Comparison of ENCODE assay signal across 8 cellular contexts in genomic region chr10:5684971-5685763, GRCh38. TPM values are rescaled to one million over a fixed set of nuclear protein-coding genes. Genes with fewer than 3 reads are reported as not detected.
DNase-seq lines count a peak whose midpoint lies in the region; ATAC-seq and TF ChIP-seq lines count a peak whose summit lies in the region.

No MANE protein-coding gene starts in this region.

- TF ChIP-seq CTCF in GM12864 (IDR thresholded peaks at IDR 0.05; ENCODE audit: low read depth, low read length, missing control alignments): peak; percentile 41

- H3K9me3 ChIP-seq in MG63: 0 out of 2 replicates have a peak, but pooled peaks cover 4% of the 10 kb centered on the region

- peak; percentile 56 to 64 for ATAC-seq in activated CD4-positive, CD25-positive, alpha-beta regulatory T cell treated with anti-CD3 and anti-CD28 coated beads, Interleukin-2, amount 50 U/mL, for 24 hours

- peaks cover 7% of the 10 kb centered on the region for H3K27me3 ChIP-seq in H7 (ENCODE audit: control insufficient read depth, insufficient read depth, low read length)
- H3K27me3 ChIP-seq in MG63: no peaks in the 10 kb centered on the region

- DNase-seq in GM12864 (ENCODE audit: low read depth): peak; percentile 35
- DNase-seq in H7: peak; percentile 72
- DNase-seq in MG63: peak; percentile 72
- DNase-seq in cerebellum (ENCODE audit: low spot score): peak; percentile 24
- DNase-seq in left kidney (ENCODE audit: low read depth, low spot score): peak; percentile 88
- DNase-seq in stimulated activated CD4-positive, alpha-beta T cell treated with anti-CD3 and anti-CD28 coated beads, Interleukin-2, amount 100 ng/mL, for 24 hours: peak; percentile 74 to 76
- no peak for DNase-seq in NCI-H1436 (lab: John Stamatoyannopoulos, UW)

- H3K4me3 ChIP-seq in GM12864 (ENCODE audit: low read depth, low read length): peak overlapping the region; percentile 93
- H3K4me3 ChIP-seq in H7 (ENCODE audit: insufficient read depth, low read depth, low read length): peak overlapping the region; percentile 92
- peak overlapping the region; percentile 77 for H3K4me3 ChIP-seq in MG63

- H3K36me3 ChIP-seq in H7 (replicated peaks; ENCODE audit: control insufficient read depth, insufficient read depth, low read length): no peaks in the 10 kb centered on the region
- H3K36me3 ChIP-seq in MG63: no peaks in the 10 kb centered on the region

RNA-seq across cellular contexts. Expression of gene TASOR2, which starts 0.5 kb away (rescaled TPM):
- 44.5 and 56.8 TPM in 2 replicates for total RNA-seq in H7 (2014; rRNA removed; shearing (Covaris generic))
- total RNA-seq in MG63 (2014; rRNA removed; shearing (Covaris generic); ENCODE audit: low replicate concordance): 18.1 and 39.1 TPM in 2 replicates
- 73.1 TPM for total RNA-seq in cerebellum

RNA-seq across cellular contexts. Expression of gene ASB13, which starts 18.8 kb away (rescaled TPM):
- total RNA-seq in H7 (2014; rRNA removed; shearing (Covaris generic)): 21.8 and 22.3 TPM in 2 replicates
- total RNA-seq in MG63 (2014; rRNA removed; shearing (Covaris generic); ENCODE audit: low replicate concordance): 0.59 and 0.92 TPM in 2 replicates
- 11.9 TPM for total RNA-seq in cerebellum
